ENCODE assay signal across 7 cellular contexts in genomic region chr4:81466841-81467671, GRCh38.
DNase-seq lines count a peak whose midpoint lies in the region; ATAC-seq and TF ChIP-seq lines count a peak whose summit lies in the region.

No MANE protein-coding gene starts in this region.

- no peaks in the 10 kb centered on the region; the same call in none of the 2 replicates for H3K27me3 ChIP-seq in GM06990 (replicated peaks; ENCODE audit: control insufficient read depth, insufficient read depth, low read length)

- peak; percentile 80 for TF ChIP-seq CTCF in GM06990 (IDR thresholded peaks at IDR 0.05; ENCODE audit: insufficient read depth, low read length, poor library complexity, severe bottlenecking)

- DNase-seq in GM06990 (ENCODE audit: extremely low read depth, insufficient read length) (no peak), NCI-H1092 (lab: John Stamatoyannopoulos, UW) (peak; percentile 69), SW480 (ENCODE audit: low spot score) (peak; percentile 61), astrocyte of the hippocampus (ENCODE audit: low read depth, low spot score) (peak; percentile 75), inferior parietal cortex (ENCODE audit: extremely low spot score) (peak; percentile 97)
- peak; percentile 42 to 48 for DNase-seq in stimulated activated CD4-positive, alpha-beta T cell treated with anti-CD3 and anti-CD28 coated beads, Interleukin-1b, Interleukin-23, amount 100 ng/mL, for 1 hour (ENCODE audit: low read depth in 2 of 2)

- peaks cover 63% of the 10 kb centered on the region for H3K4me1 Mint-ChIP-seq in stimulated activated memory B cell treated with anti-CD40 and anti-IgM and Interleukin-4, amounts not matched to agents 10 μg/mL and 1 μg/mL and 100 μg/mL, for 72 hours

- H3K27me3 Mint-ChIP-seq in stimulated activated memory B cell treated with anti-CD40 and anti-IgM and Interleukin-4, amounts not matched to agents 10 μg/mL and 1 μg/mL and 100 μg/mL, for 72 hours, result no peaks in the 10 kb centered on the region

- H3K4me3 Mint-ChIP-seq in stimulated activated memory B cell treated with anti-CD40 and anti-IgM and Interleukin-4, amounts not matched to agents 10 μg/mL and 1 μg/mL and 100 μg/mL, for 72 hours, result no peak overlapping the region

- H3K4me3 ChIP-seq in GM06990 (replicated peaks; ENCODE audit: low read depth, low read length), result no peak overlapping the region

- H3K9me3 Mint-ChIP-seq in stimulated activated memory B cell treated with anti-CD40 and anti-IgM and Interleukin-4, amounts not matched to agents 10 μg/mL and 1 μg/mL and 100 μg/mL, for 72 hours, result no peaks in the 10 kb centered on the region

- no peaks in the 10 kb centered on the region for H3K36me3 ChIP-seq in GM06990 (ENCODE audit: control insufficient read depth, insufficient read depth, low read length)

- H3K27ac Mint-ChIP-seq in stimulated activated memory B cell treated with anti-CD40 and anti-IgM and Interleukin-4, amounts not matched to agents 10 μg/mL and 1 μg/mL and 100 μg/mL, for 72 hours, result no peak overlapping the region

- no peak for ATAC-seq in stimulated activated memory B cell treated with anti-CD40 and anti-IgM and Interleukin-4, amounts not matched to agents 10 μg/mL and 1 μg/mL and 100 μg/mL, for 72 hours

- H3K36me3 Mint-ChIP-seq in stimulated activated memory B cell treated with anti-CD40 and anti-IgM and Interleukin-4, amounts not matched to agents 10 μg/mL and 1 μg/mL and 100 μg/mL, for 72 hours, result no peaks in the 10 kb centered on the region
